ENCODE assay signal across 8 cellular contexts in the genomic region with DNA sequence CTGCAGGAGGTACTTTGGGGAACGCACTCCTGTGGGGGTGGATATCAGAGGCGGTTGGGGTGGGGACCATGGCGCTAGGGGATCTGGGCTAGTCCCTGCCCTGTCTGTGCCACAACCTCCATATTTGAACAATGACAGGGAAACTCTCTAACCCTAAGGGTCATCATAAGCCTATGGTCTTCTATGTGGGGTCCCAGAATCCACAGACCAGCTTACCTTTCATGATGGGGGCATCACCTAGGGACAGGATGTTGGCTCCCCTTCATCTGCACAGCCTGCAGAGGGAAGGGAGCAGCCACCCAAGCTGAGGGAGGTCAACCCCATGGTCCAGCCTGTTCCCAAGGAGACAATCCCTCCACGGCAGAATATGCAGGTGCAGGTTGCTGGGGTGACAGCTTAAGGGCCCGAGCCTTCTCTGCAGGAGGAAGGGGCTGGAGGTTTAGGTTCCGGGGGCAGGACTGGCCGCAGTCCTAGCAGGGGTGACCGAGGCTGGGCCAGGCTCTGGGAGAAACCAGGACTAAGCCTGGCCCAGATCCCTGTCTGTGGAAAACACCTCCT. TPM values are rescaled to one million over a fixed set of nuclear protein-coding genes. Genes with fewer than 3 reads are reported as not detected.
DNase-seq lines count a peak whose midpoint lies in the region; TF ChIP-seq lines count a peak whose summit lies in the region.

No MANE protein-coding gene starts in this region.

- H3K4me1 Mint-ChIP-seq in Caco-2 (ENCODE audit: low read depth, unreplicated experiment) = peaks cover 8% of the 10 kb centered on the region

- H4K20me1 ChIP-seq in PC-9 (ENCODE audit: insufficient read depth) = peaks cover 4% of the 10 kb centered on the region; the same call in 1 of the 2 replicates

- H3K9me3 Mint-ChIP-seq in Caco-2 (ENCODE audit: unreplicated experiment) = no peaks in the 10 kb centered on the region

- H3K27me3 ChIP-seq in Caco-2 (replicated peaks; ENCODE audit: control insufficient read depth, insufficient read depth, low read length) (no peaks in the 10 kb centered on the region), PC-9 (ENCODE audit: insufficient read depth, low read depth) (no peaks in the 10 kb centered on the region), parathyroid adenoma (ENCODE audit: control insufficient read depth, insufficient read depth, low read length) (no peaks in the 10 kb centered on the region)

- no peak for DNase-seq in Caco-2
- DNase-seq in PC-9 = no peak
- DNase-seq in epithelial cell of esophagus (ENCODE audit: low read depth) = no peak
- no peak for DNase-seq in RKO (ENCODE audit: low spot score)
- DNase-seq in cerebellum (ENCODE audit: low spot score) = no peak
- no peak for DNase-seq in hypothalamus (lab: John Stamatoyannopoulos, UW)
- DNase-seq in posterior vena cava (ENCODE audit: low spot score) = no peak

- no peak overlapping the region for H3K9ac ChIP-seq in parathyroid adenoma

- TF ChIP-seq CTCF in Caco-2 (IDR thresholded peaks at IDR 0.05; ENCODE audit: insufficient read depth in 1 of 2, low read depth in 1 of 2, low read length in 1 of 2, severe bottlenecking in 1 of 2, unreplicated experiment in 1 of 2) = no peak
- no peak for TF ChIP-seq CTCF in PC-9 (conservative IDR thresholded peaks at IDR 0.05)
- TF ChIP-seq CTCF in epithelial cell of esophagus (IDR thresholded peaks at IDR 0.05; ENCODE audit: insufficient read depth, low read depth, low read length, missing control alignments) = no peak
- no peak for TF ChIP-seq CTCF in parathyroid adenoma (IDR thresholded peaks at IDR 0.05)

- CTCF ChIA-PET in Caco-2 (lab: Charles Lee) (no interaction called here), PC-9 (lab: Charles Lee) (no interaction called here)

- H3F3A ChIP-seq in PC-9 (ENCODE audit: insufficient read depth, low read depth) = peaks cover 42% of the 10 kb centered on the region; the same call in 1 of the 2 replicates

- POLR2A ChIA-PET in Caco-2 (lab: Charles Lee) (no interaction called here), PC-9 (lab: Charles Lee; ENCODE audit: unreplicated experiment) (interaction anchor here (0.6 kb wide), 1 partner anchor 111 kb away, joined by 5 read pairs; no protein-coding TSS in a partner anchor)

- H3K27ac Mint-ChIP-seq in Caco-2 (ENCODE audit: unreplicated experiment) = peak overlapping the region; percentile 39

- BruUV-seq in Caco-2 (replicated peaks; lab: Mats Ljungman, UMichigan) (no TSS peak), PC-9 (replicated peaks; lab: Mats Ljungman, UMichigan) (no TSS peak)

- no peaks in the 10 kb centered on the region for H3K27me3 Mint-ChIP-seq in Caco-2 (ENCODE audit: insufficient read depth, unreplicated experiment)

- no peaks in the 10 kb centered on the region for H3K9me3 ChIP-seq in Caco-2
- H3K9me3 ChIP-seq in PC-9 (ENCODE audit: insufficient read depth, low read depth) = no peaks in the 10 kb centered on the region
- H3K9me3 ChIP-seq in parathyroid adenoma (ENCODE audit: control insufficient read depth, low read length) = no peaks in the 10 kb centered on the region

- H3K4me2 ChIP-seq in PC-9 = peak overlapping the region; percentile 91
- peak overlapping the region; percentile 69 for H3K4me2 ChIP-seq in parathyroid adenoma (ENCODE audit: low read length)

- no peaks in the 10 kb centered on the region for H3K36me3 ChIP-seq in Caco-2 (ENCODE audit: control insufficient read depth, insufficient read depth, low read length)
- no peaks in the 10 kb centered on the region for H3K36me3 ChIP-seq in PC-9 (ENCODE audit: low read depth)
- H3K36me3 ChIP-seq in parathyroid adenoma (ENCODE audit: control insufficient read depth, insufficient read depth, low read length) = no peaks in the 10 kb centered on the region

- no peak overlapping the region for H2AFZ ChIP-seq in PC-9
- H2AFZ ChIP-seq in parathyroid adenoma = no peak overlapping the region

- H3K4me3 ChIP-seq in Caco-2 (ENCODE audit: low read depth, low read length) (no peak overlapping the region; the same call in 1 of the 2 replicates), PC-9 (peak overlapping the region; percentile 90; the same call in 1 of the 2 replicates), epithelial cell of esophagus (ENCODE audit: low read length) (peak overlapping the region; percentile 85), parathyroid adenoma (ENCODE audit: low read depth, low read length) (peak overlapping the region; percentile 88)

- H3K79me2 ChIP-seq in PC-9 (ENCODE audit: low read depth) (no peaks in the 10 kb centered on the region), parathyroid adenoma (peaks cover 6% of the 10 kb centered on the region)

- no peaks in the 10 kb centered on the region for H3K9me2 ChIP-seq in PC-9 (ENCODE audit: insufficient read depth)

- H3K27ac ChIP-seq in PC-9 = no peak overlapping the region
- peak overlapping the region; percentile 91 for H3K27ac ChIP-seq in parathyroid adenoma

- peaks cover 38% of the 10 kb centered on the region for H3K36me3 Mint-ChIP-seq in Caco-2 (ENCODE audit: insufficient read depth, unreplicated experiment)

- intact Hi-C loops in Caco-2 (cut with micrococcal nuclease; ENCODE audit: unreplicated experiment) = no loop called here
- intact Hi-C loops in PC-9 (cut with micrococcal nuclease; ENCODE audit: unreplicated experiment) = loop anchor here (1.0 to 10.0 kb wide), 3 partner anchors 27 to 914 kb away; a partner anchor contains a TSS
- intact Hi-C loops in posterior vena cava (cut with DNase I) = no loop called here

- H3K4me3 Mint-ChIP-seq in Caco-2 (ENCODE audit: unreplicated experiment) = no peak overlapping the region

- H3K4me1 ChIP-seq in Caco-2 = peaks cover 12% of the 10 kb centered on the region
- H3K4me1 ChIP-seq in PC-9 (replicated peaks; ENCODE audit: insufficient read depth) = peaks cover 15% of the 10 kb centered on the region
- peaks cover 13% of the 10 kb centered on the region for H3K4me1 ChIP-seq in parathyroid adenoma

RNA-seq across cellular contexts. Expression of a gene that starts 1.7 kb away (rescaled TPM):
- total RNA-seq in Caco-2 (2022) = 4.7 TPM in 2 replicates
- 40.7 and 43.5 TPM in 2 replicates for total RNA-seq in PC-9 (2021)
- total RNA-seq in cerebellum = 5.4 TPM
- total RNA-seq in posterior vena cava = 10 to 100 TPM; 11.0 to 17.5 TPM

RNA-seq across cellular contexts. Expression of a gene that starts 7.0 kb away (rescaled TPM):
- total RNA-seq in Caco-2 (2022) = 21.5 and 26.3 TPM in 2 replicates
- total RNA-seq in PC-9 (2021) = 29.6 and 33.2 TPM in 2 replicates
- total RNA-seq in cerebellum = 3.3 TPM
- 10 to 100 TPM; 11.8 to 17.7 TPM for total RNA-seq in posterior vena cava

RNA-seq across cellular contexts. Expression of a gene that starts 27.2 kb away (rescaled TPM):
- 20.2 and 23.4 TPM in 2 replicates for total RNA-seq in Caco-2 (2022)
- 70.8 and 72.7 TPM in 2 replicates for total RNA-seq in PC-9 (2021)
- 32.3 TPM for total RNA-seq in cerebellum
- total RNA-seq in posterior vena cava = 10 to 100 TPM; 13.7 to 14.5 TPM

RNA-seq across cellular contexts. Expression of a gene that starts 34.4 kb away (rescaled TPM):
- 1.3 and 2.4 TPM in 2 replicates for total RNA-seq in Caco-2 (2022)
- 34.8 and 44.2 TPM in 2 replicates for total RNA-seq in PC-9 (2021)
- total RNA-seq in cerebellum = 1.8 TPM
- total RNA-seq in posterior vena cava = 10 to 100 TPM; 38.5 to 39.2 TPM

RNA-seq across cellular contexts. Expression of a gene that starts 54.2 kb away (rescaled TPM):
- total RNA-seq in Caco-2 (2022) (1.8 and 2.4 TPM in 2 replicates), PC-9 (2021) (11.6 and 17.0 TPM in 2 replicates), cerebellum (0.36 TPM), posterior vena cava (1 to 10 TPM; 5.0 to 5.2 TPM)
